Comparison of ENCODE assay signal across 8 cellular contexts in the genomic region with DNA sequence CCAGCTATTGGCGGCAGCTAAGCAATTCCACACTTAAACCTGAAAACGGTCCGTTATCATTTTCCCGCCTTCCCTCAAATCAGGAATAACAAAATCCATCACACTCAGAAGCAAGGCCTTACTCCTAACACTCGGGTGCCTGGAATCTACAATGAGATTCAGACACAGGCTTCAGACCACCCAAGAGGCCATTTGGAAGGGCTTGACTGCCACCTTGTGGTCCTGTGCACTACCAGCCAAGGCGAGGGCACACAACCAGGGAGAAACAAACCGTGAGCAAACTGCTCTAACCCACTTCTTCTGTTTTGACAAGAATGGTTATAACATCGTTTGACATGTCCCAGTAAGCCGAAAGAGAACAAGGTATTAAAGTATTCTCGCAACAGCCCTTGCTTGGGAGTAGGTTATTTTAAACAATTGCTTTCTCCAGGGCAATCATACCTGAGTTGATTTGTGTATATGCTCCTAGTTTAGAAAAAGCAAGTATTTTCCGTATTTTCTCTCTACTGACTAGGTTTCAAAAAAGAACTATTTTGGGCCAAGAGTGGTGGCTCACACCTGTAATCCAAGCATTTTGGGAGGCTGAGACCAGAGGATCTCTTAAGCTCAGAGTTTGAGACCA. TPM values are rescaled to one million over a fixed set of nuclear protein-coding genes. Genes with fewer than 3 reads are reported as not detected.
DNase-seq lines count a peak whose midpoint lies in the region; ATAC-seq, FAIRE-seq and TF ChIP-seq lines count a peak whose summit lies in the region.

No MANE protein-coding gene starts in this region.

- no peak overlapping the region for H3K9ac ChIP-seq in parathyroid adenoma

- no peaks in the 10 kb centered on the region for H3K27me3 ChIP-seq in parathyroid adenoma (ENCODE audit: control insufficient read depth, insufficient read depth, low read length)
- H3K27me3 ChIP-seq in CD4-positive, alpha-beta memory T cell (ENCODE audit: insufficient read depth, low read length), result no peaks in the 10 kb centered on the region

- in situ Hi-C loops in GM13977 (cut with MboI; ENCODE audit: low pct_unique_long_range_greater_than_20kb, low sequenced_read_pairs, unreplicated experiment), result no loop called here

- H3K4me2 ChIP-seq in parathyroid adenoma (ENCODE audit: low read length), result no peak overlapping the region

- CTCF ChIA-PET in AG04449 (lab: Yijun Ruan, JAX), result interaction anchor here (0.8 to 4.2 kb wide), 5 partner anchors 9 to 2000 kb away, joined by 3 to 12 read pairs (median 4); no protein-coding TSS in a partner anchor
- CTCF ChIA-PET in CD4-positive, alpha-beta memory T cell (lab: Charles Lee; ENCODE audit: partially characterized antibody), result interaction anchor here (1.2 kb wide), 1 partner anchor 34 kb away, joined by 3 read pairs; no protein-coding TSS in a partner anchor

- no peak for DNase-seq in AG04449 (ENCODE audit: low read depth, low spot score)
- DNase-seq in GM13977 (ENCODE audit: low spot score), result peak; percentile 36
- DNase-seq in NCI-H526 (lab: John Stamatoyannopoulos, UW), result peak; percentile 20 to 71
- DNase-seq in activated T-cell treated with anti-CD3 and anti-CD28 coated beads for 24 hours (ENCODE audit: low read depth), result peak; percentile 27
- peak; percentile 12 to 51 for DNase-seq in frontal cortex (ENCODE audit: low spot score in 2 of 2)
- DNase-seq in CD4-positive, alpha-beta memory T cell, result no peak

- TF ChIP-seq CTCF in AG04449 (IDR thresholded peaks at IDR 0.05; ENCODE audit: insufficient read depth, low read length, missing control alignments) (peak; percentile 84), GM13977 (IDR thresholded peaks at IDR 0.05; ENCODE audit: extremely low read depth, insufficient read depth, missing control alignments) (peak; percentile 71), parathyroid adenoma (IDR thresholded peaks at IDR 0.05) (peak; percentile 60)

- POLR2A ChIA-PET in AG04449 (lab: Yijun Ruan, JAX), result no interaction called here
- POLR2A ChIA-PET in CD4-positive, alpha-beta memory T cell (lab: Charles Lee; ENCODE audit: partially characterized antibody), result no interaction called here

- no peaks in the 10 kb centered on the region for H3K79me2 ChIP-seq in parathyroid adenoma

- H3K4me1 ChIP-seq in parathyroid adenoma, result no peaks in the 10 kb centered on the region
- H3K4me1 ChIP-seq in CD4-positive, alpha-beta memory T cell (ENCODE audit: insufficient read depth, low read length), result no peaks in the 10 kb centered on the region

- H3K27ac ChIP-seq in parathyroid adenoma, result no peak overlapping the region
- no peak overlapping the region for H3K27ac ChIP-seq in CD4-positive, alpha-beta memory T cell (ENCODE audit: low read depth, low read length)

- H3K4me3 Mint-ChIP-seq in CD4-positive, alpha-beta memory T cell, result no peak overlapping the region

- H3K4me1 Mint-ChIP-seq in CD4-positive, alpha-beta memory T cell, result no peaks in the 10 kb centered on the region

- peak; percentile 68 for ATAC-seq in HG03039 (IDR thresholded peaks at IDR 0.05; ENCODE audit: unreplicated experiment)

- H3K4me3 ChIP-seq in AG04449 (ENCODE audit: low read depth, low read length), result no peak overlapping the region
- H3K4me3 ChIP-seq in parathyroid adenoma (ENCODE audit: low read depth, low read length), result no peak overlapping the region
- H3K4me3 ChIP-seq in CD4-positive, alpha-beta memory T cell (ENCODE audit: low read length in 2 of 2), result no peak overlapping the region

- peak overlapping the region in 1 of 7 donors; percentile 7 for H3K27ac Mint-ChIP-seq in CD4-positive, alpha-beta memory T cell

- H3K9me3 Mint-ChIP-seq in CD4-positive, alpha-beta memory T cell, result peaks cover 0 to 5% (median 0%) of the 10 kb centered on the region in 8 donors

- no peaks in the 10 kb centered on the region for H3K9me3 ChIP-seq in parathyroid adenoma (ENCODE audit: control insufficient read depth, low read length)
- no peaks in the 10 kb centered on the region for H3K9me3 ChIP-seq in CD4-positive, alpha-beta memory T cell (ENCODE audit: control insufficient read depth in 1 of 2, low read length in 2 of 2)

- peaks cover 7 to 11% of the 10 kb centered on the region in 2 donors for H3K36me3 Mint-ChIP-seq in CD4-positive, alpha-beta memory T cell

- H2AFZ ChIP-seq in parathyroid adenoma, result no peak overlapping the region

- peaks cover 6 to 11% of the 10 kb centered on the region in 2 donors for H3K27me3 Mint-ChIP-seq in CD4-positive, alpha-beta memory T cell

- FAIRE-seq in frontal cortex (lab: Jason Lieb, UNC), result no peak

- H3K36me3 ChIP-seq in parathyroid adenoma (ENCODE audit: control insufficient read depth, insufficient read depth, low read length), result no peaks in the 10 kb centered on the region
- H3K36me3 ChIP-seq in CD4-positive, alpha-beta memory T cell (ENCODE audit: insufficient read depth, low read length), result peaks cover 1% of the 10 kb centered on the region

- intact Hi-C loops in CD4-positive, alpha-beta memory T cell (cut with micrococcal nuclease), result no loop called here

RNA-seq across cellular contexts. Expression of a gene that starts 40.1 kb away (rescaled TPM):
- 0.41 TPM for total RNA-seq in frontal cortex
- not detected for total RNA-seq in CD4-positive, alpha-beta memory T cell
- polyA plus RNA-seq in CD4-positive, alpha-beta memory T cell, result not detected

RNA-seq across cellular contexts. Expression of a gene that starts 41.0 kb away (rescaled TPM):
- total RNA-seq in frontal cortex, result 9.8 TPM
- total RNA-seq in CD4-positive, alpha-beta memory T cell, result 10 to 100 TPM; 26.7 to 28.6 TPM
- polyA plus RNA-seq in CD4-positive, alpha-beta memory T cell, result 1 to 10 TPM; 8.2 to 9.2 TPM

Comparison
In these comparisons a context has a peak if more than half of its experiments do, and no peak if none do; other contexts are left out.
1. DNase-seq: peak in GM13977 (single experiment), NCI-H526 (2 of 2), activated T-cell treated with anti-CD3 and anti-CD28 coated beads for 24 hours (single experiment) and frontal cortex (2 of 2); none in AG04449 (single experiment) and CD4-positive, alpha-beta memory T cell (0 of 5).
2. Peak in every context shown above with its lines, with median percentiles within 50 percentile points of each other: CTCF ChIP-seq.